Comparison of ENCODE assay signal across 11 cellular contexts in the genomic region with DNA sequence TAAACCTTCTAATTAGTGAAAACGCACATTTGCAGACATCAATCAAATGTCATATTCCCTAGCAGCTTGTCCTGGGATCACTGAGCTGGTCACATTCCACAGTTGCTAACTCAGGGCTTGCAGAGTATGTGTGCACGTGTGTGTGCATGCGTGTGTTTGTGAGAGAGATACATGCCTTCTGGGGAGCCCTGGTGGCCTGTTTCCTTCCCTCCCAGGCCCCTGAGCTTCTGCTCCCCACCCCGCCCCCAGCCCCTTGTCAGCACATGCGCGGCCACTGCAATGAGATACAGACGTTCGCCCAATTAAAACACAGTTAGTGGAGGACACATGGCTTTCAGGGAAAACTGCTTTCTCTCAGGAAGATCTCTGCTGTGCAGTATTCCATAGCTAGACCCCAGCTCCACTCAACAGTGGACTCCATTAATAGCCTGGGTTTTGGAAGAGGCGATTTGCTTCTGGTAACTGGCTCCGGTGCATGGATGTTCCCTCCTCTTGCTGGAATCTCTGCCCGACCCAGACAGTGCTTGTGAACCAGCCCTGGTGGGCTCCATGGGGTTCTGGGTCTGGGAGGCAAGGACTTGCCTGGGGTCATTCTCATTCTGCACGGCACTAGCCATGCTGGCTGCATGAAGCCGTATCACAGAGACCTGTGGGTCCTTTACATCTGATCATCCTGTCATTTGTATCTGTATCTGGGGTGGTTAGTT. TPM values are rescaled to one million over a fixed set of nuclear protein-coding genes. Genes with fewer than 3 reads are reported as not detected.
A peak's percentile ranks its signal among the peaks of the same experiment; 100 is the strongest.
DNase-seq lines count a peak whose midpoint lies in the region; ATAC-seq and TF ChIP-seq lines count a peak whose summit lies in the region.
"Had no signal": no experiment of that assay in that cellular context is flagged by ENCODE, and none has a peak within 500 bp of the region (broad histone marks: within the 10 kb centered on the region; RNA-seq: fewer than 3 reads in every experiment).

No MANE protein-coding gene starts in this region.

- DNase-seq in GM23248 (peak; percentile 30), hepatocyte (ENCODE audit: low spot score) (no peak), MG63 (no peak), DMS79 treated with DMSO at 0.1 percent for 48 hours (lab: John Stamatoyannopoulos, UW) (no peak), mucosa of gallbladder (ENCODE audit: low spot score) (no peak)
- no peak for DNase-seq in activated naive CD8-positive, alpha-beta T cell treated with anti-CD3 and anti-CD28 coated beads, Interleukin-2, amount 10 ng/mL, durations not matched to agents 7 days and 5 days
- no peak for DNase-seq in activated CD8-positive, alpha-beta memory T cell treated with anti-CD3 and anti-CD28 coated beads, Interleukin-2, amount 50 U/mL, for 4 hours
- DNase-seq: cerebellar nuclear complex, midbrain, NCI-H2029 had no signal

- no peak overlapping the region for H3K4me2 ChIP-seq in GM23248 (ENCODE audit: unreplicated experiment)
- H3K4me2 ChIP-seq in hepatocyte, result peak overlapping the region; percentile 69

- H4K20me1 ChIP-seq in GM23248 (ENCODE audit: insufficient read depth) (no peaks in the 10 kb centered on the region), hepatocyte (ENCODE audit: insufficient read depth, poor library complexity, severe bottlenecking) (peaks cover 10% of the 10 kb centered on the region)

- no peaks in the 10 kb centered on the region for H3K36me3 ChIP-seq in GM23248 (ENCODE audit: low read depth)
- H3K36me3 ChIP-seq in hepatocyte (replicated peaks; ENCODE audit: insufficient read depth, low read depth), result no peaks in the 10 kb centered on the region
- peaks cover 4% of the 10 kb centered on the region for H3K36me3 ChIP-seq in rectal smooth muscle tissue (ENCODE audit: control insufficient read depth, insufficient read depth, low read length)
- H3K36me3 ChIP-seq in MG63, result no peaks in the 10 kb centered on the region

- ATAC-seq in activated naive CD8-positive, alpha-beta T cell treated with anti-CD3 and anti-CD28 coated beads, Interleukin-2, amount 10 ng/mL, durations not matched to agents 7 days and 5 days (ENCODE audit: low read depth), result no peak

- H3K9ac ChIP-seq in GM23248, result no peak overlapping the region
- H3K9ac ChIP-seq in rectal smooth muscle tissue (ENCODE audit: low read length), result no peak overlapping the region

- H2AFZ ChIP-seq in GM23248, result no peak overlapping the region
- H2AFZ ChIP-seq in hepatocyte, result no peak overlapping the region

- POLR2A ChIA-PET in activated naive CD8-positive, alpha-beta T cell treated with anti-CD3 and anti-CD28 coated beads, Interleukin-2, amount 10 ng/mL, durations not matched to agents 7 days and 5 days (lab: Charles Lee), result no interaction called here

- no peaks in the 10 kb centered on the region for H3K9me2 ChIP-seq in GM23248 (ENCODE audit: insufficient read depth)
- no peaks in the 10 kb centered on the region for H3K9me2 ChIP-seq in hepatocyte (replicated peaks; ENCODE audit: insufficient read depth)

- no peaks in the 10 kb centered on the region for H3F3A ChIP-seq in GM23248 (ENCODE audit: insufficient read depth)

- peaks cover 67% of the 10 kb centered on the region for H3K4me1 Mint-ChIP-seq in activated naive CD8-positive, alpha-beta T cell treated with anti-CD3 and anti-CD28 coated beads, Interleukin-2, amount 10 ng/mL, durations not matched to agents 7 days and 5 days

- peaks cover 2% of the 10 kb centered on the region for H3K27me3 Mint-ChIP-seq in activated naive CD8-positive, alpha-beta T cell treated with anti-CD3 and anti-CD28 coated beads, Interleukin-2, amount 10 ng/mL, durations not matched to agents 7 days and 5 days

- TF ChIP-seq CTCF in hepatocyte (IDR thresholded peaks at IDR 0.05; ENCODE audit: poor library complexity), result no peak

- H3K79me2 ChIP-seq in GM23248 (ENCODE audit: insufficient read depth) (no peaks in the 10 kb centered on the region), hepatocyte (peaks cover 93% of the 10 kb centered on the region)

- H3K4me3 Mint-ChIP-seq in activated naive CD8-positive, alpha-beta T cell treated with anti-CD3 and anti-CD28 coated beads, Interleukin-2, amount 10 ng/mL, durations not matched to agents 7 days and 5 days, result peak overlapping the region; percentile 82

- in situ Hi-C loops in GM23248 (cut with MboI), result no loop called here

- H3K27me3 ChIP-seq in GM23248 (replicated peaks; ENCODE audit: insufficient read depth), result no peaks in the 10 kb centered on the region; the same call in 1 of the 2 replicates
- H3K27me3 ChIP-seq in hepatocyte, result no peaks in the 10 kb centered on the region
- no peaks in the 10 kb centered on the region for H3K27me3 ChIP-seq in rectal smooth muscle tissue (ENCODE audit: control insufficient read depth, insufficient read depth, low read length)
- no peaks in the 10 kb centered on the region for H3K27me3 ChIP-seq in MG63

- H3K9me3 ChIP-seq in GM23248 (ENCODE audit: low read depth), result no peaks in the 10 kb centered on the region
- no peaks in the 10 kb centered on the region for H3K9me3 ChIP-seq in hepatocyte (ENCODE audit: low read depth)
- no peaks in the 10 kb centered on the region for H3K9me3 ChIP-seq in MG63

- WGBS in GM23248 (ENCODE audit: low coverage in 1 of 2, low lambda C conversion rate in 2 of 2, missing lambda C conversion rate in 2 of 2), 2 experiments, result 49% methylated on average over 13 of the region's 13 CpGs
- WGBS in hepatocyte (ENCODE audit: low lambda C conversion rate, missing lambda C conversion rate), result 62% methylated on average over 13 of the region's 13 CpGs

- H3K4me3 ChIP-seq in GM23248, result no peak overlapping the region
- H3K4me3 ChIP-seq in hepatocyte, result no peak overlapping the region
- peak overlapping the region; percentile 16 for H3K4me3 ChIP-seq in rectal smooth muscle tissue (ENCODE audit: low read length)
- H3K4me3 ChIP-seq in MG63, result no peak overlapping the region

- H3K27ac Mint-ChIP-seq in activated naive CD8-positive, alpha-beta T cell treated with anti-CD3 and anti-CD28 coated beads, Interleukin-2, amount 10 ng/mL, durations not matched to agents 7 days and 5 days, result peak overlapping the region; percentile 91

- no peaks in the 10 kb centered on the region for H3K9me3 Mint-ChIP-seq in activated naive CD8-positive, alpha-beta T cell treated with anti-CD3 and anti-CD28 coated beads, Interleukin-2, amount 10 ng/mL, durations not matched to agents 7 days and 5 days

- H3K36me3 Mint-ChIP-seq in activated naive CD8-positive, alpha-beta T cell treated with anti-CD3 and anti-CD28 coated beads, Interleukin-2, amount 10 ng/mL, durations not matched to agents 7 days and 5 days, result peaks cover 8% of the 10 kb centered on the region

- H3K4me1 ChIP-seq in GM23248 (ENCODE audit: insufficient read depth), result no peaks in the 10 kb centered on the region
- H3K4me1 ChIP-seq in hepatocyte (ENCODE audit: insufficient read depth), result peaks cover 75% of the 10 kb centered on the region
- peaks cover 33% of the 10 kb centered on the region for H3K4me1 ChIP-seq in rectal smooth muscle tissue (ENCODE audit: control insufficient read depth, insufficient read depth, low read length)

- H3K27ac ChIP-seq in GM23248 (no peak overlapping the region), hepatocyte (peak overlapping the region; percentile 86), rectal smooth muscle tissue (ENCODE audit: low read depth, low read length) (no peak overlapping the region)

RNA-seq across cellular contexts. Expression of gene LRP5, which starts 17.8 kb away (rescaled TPM):
- total RNA-seq in GM23248 (2014; rRNA removed; shearing (Covaris generic)), result 3.0 and 4.3 TPM in 2 replicates
- polyA plus RNA-seq in GM23248 (2016; fragmentation: Nextera tagmentation; extraction: Ambion mirVana) (2.1 and 3.0 TPM in 2 replicates), hepatocyte (39.9 and 54.3 TPM in 2 replicates)
- 10 to 100 TPM; 22.3 to 23.3 TPM for total RNA-seq in activated naive CD8-positive, alpha-beta T cell treated with anti-CD3 and anti-CD28 coated beads, Interleukin-2, amount 10 ng/mL, durations not matched to agents 7 days and 5 days
- total RNA-seq in hepatocyte (34.4 and 43.9 TPM in 2 replicates), mucosa of gallbladder (154 TPM)
- 16.9 and 23.5 TPM in 2 replicates for total RNA-seq in MG63 (2014; rRNA removed; shearing (Covaris generic); ENCODE audit: low replicate concordance)

RNA-seq across cellular contexts. Expression of gene C11orf24, which starts 58.4 kb away (rescaled TPM):
- 73.7 and 89.4 TPM in 2 replicates for total RNA-seq in GM23248 (2014; rRNA removed; shearing (Covaris generic))
- polyA plus RNA-seq in GM23248 (2016; fragmentation: Nextera tagmentation; extraction: Ambion mirVana), result 105 and 109 TPM in 2 replicates
- 10 to 100 TPM; 23.1 to 23.5 TPM for total RNA-seq in activated naive CD8-positive, alpha-beta T cell treated with anti-CD3 and anti-CD28 coated beads, Interleukin-2, amount 10 ng/mL, durations not matched to agents 7 days and 5 days
- total RNA-seq in hepatocyte, result 42.8 and 55.6 TPM in 2 replicates
- polyA plus RNA-seq in hepatocyte, result 76.2 TPM in 2 replicates
- total RNA-seq in MG63 (2014; rRNA removed; shearing (Covaris generic); ENCODE audit: low replicate concordance), result 26.3 and 30.3 TPM in 2 replicates
- total RNA-seq in mucosa of gallbladder, result 38.8 TPM
